Comparison of ENCODE assay signal across 1 cellular context in genomic region chr14:77097689-77098469, GRCh38.
TF ChIP-seq lines count a peak whose summit lies in the region.

Gene CIPC (plus strand): TSS chr14:77098258. CDS start chr14:77105709, 7,451 bp downstream.

TF ChIP-seq in HepG2, 621 proteins besides CTCF, POLR2A, EP300 and RAD21 (continued from another document and continues in another):
- TF ChIP-seq BCLAF1 (IDR thresholded peaks at IDR 0.05) (no peak), KIAA2018 (CRISPR knock-in tag; IDR thresholded peaks at IDR 0.05; ENCODE audit: borderline replicate concordance) (no peak), UBTF (CRISPR knock-in tag; IDR thresholded peaks at IDR 0.05) (peak; percentile 49), ZNF639 (CRISPR knock-in tag; conservative IDR thresholded peaks at IDR 0.05) (peak; percentile 90), HNRNPL (IDR thresholded peaks at IDR 0.05; ENCODE audit: low read depth, low read length) (no peak), ZNF33B (CRISPR knock-in tag; IDR thresholded peaks at IDR 0.05) (0 out of 2 replicates have a peak, but pooled peaks have one; percentile 20), ELF1 (CRISPR knock-in tag; IDR thresholded peaks at IDR 0.05) (peak; percentile 94), ZNF781 (CRISPR knock-in tag; IDR thresholded peaks at IDR 0.05; ENCODE audit: borderline replicate concordance, not compliant biosample characterization) (peak; percentile 93), SIN3A (IDR thresholded peaks at IDR 0.05; ENCODE audit: borderline replicate concordance, low read depth, low read length) (peak; percentile 59), ZFP1 (CRISPR knock-in tag; IDR thresholded peaks at IDR 0.05) (no peak; the same call in 1 of the 2 replicates), ZFYVE20 (CRISPR knock-in tag; IDR thresholded peaks at IDR 0.05; ENCODE audit: borderline replicate concordance, low read depth) (no peak), MXI1 (IDR thresholded peaks at IDR 0.05; ENCODE audit: borderline replicate concordance, low read depth, low read length) (peak; percentile 95; the same call in 2 of the 3 replicates), PRMT3 (CRISPR knock-in tag; IDR thresholded peaks at IDR 0.05; ENCODE audit: borderline replicate concordance, low read depth) (no peak), POGZ (CRISPR knock-in tag; IDR thresholded peaks at IDR 0.05) (peak; percentile 82), AFF4 (CRISPR knock-in tag; IDR thresholded peaks at IDR 0.05) (no peak), ZGPAT (CRISPR knock-in tag; IDR thresholded peaks at IDR 0.05) (peak; percentile 92), ZNF205 (CRISPR knock-in tag; IDR thresholded peaks at IDR 0.05) (no peak), HNRNPUL1 (IDR thresholded peaks at IDR 0.05; ENCODE audit: low read depth, low read length) (peak; percentile 83), ZBTB33 (CRISPR knock-in tag; IDR thresholded peaks at IDR 0.05) (no peak), CSRNP2 (CRISPR knock-in tag; conservative IDR thresholded peaks at IDR 0.05; ENCODE audit: low read depth) (no peak), TFDP1 (CRISPR knock-in tag; IDR thresholded peaks at IDR 0.05; ENCODE audit: borderline replicate concordance) (peak; percentile 96), NFRKB (IDR thresholded peaks at IDR 0.05) (no peak), ZNF251 (CRISPR knock-in tag; IDR thresholded peaks at IDR 0.05) (no peak), ELF4 (CRISPR knock-in tag; IDR thresholded peaks at IDR 0.05; ENCODE audit: borderline replicate concordance) (0 out of 2 replicates have a peak, but pooled peaks have one; percentile 59), CBX5 (CRISPR knock-in tag; IDR thresholded peaks at IDR 0.05; ENCODE audit: borderline replicate concordance) (no peak; the same call in 1 of the 2 replicates), ZNF615 (CRISPR knock-in tag; IDR thresholded peaks at IDR 0.05; ENCODE audit: borderline replicate concordance) (no peak)
